ENCODE assay signal across 26 cellular contexts in the genomic region with DNA sequence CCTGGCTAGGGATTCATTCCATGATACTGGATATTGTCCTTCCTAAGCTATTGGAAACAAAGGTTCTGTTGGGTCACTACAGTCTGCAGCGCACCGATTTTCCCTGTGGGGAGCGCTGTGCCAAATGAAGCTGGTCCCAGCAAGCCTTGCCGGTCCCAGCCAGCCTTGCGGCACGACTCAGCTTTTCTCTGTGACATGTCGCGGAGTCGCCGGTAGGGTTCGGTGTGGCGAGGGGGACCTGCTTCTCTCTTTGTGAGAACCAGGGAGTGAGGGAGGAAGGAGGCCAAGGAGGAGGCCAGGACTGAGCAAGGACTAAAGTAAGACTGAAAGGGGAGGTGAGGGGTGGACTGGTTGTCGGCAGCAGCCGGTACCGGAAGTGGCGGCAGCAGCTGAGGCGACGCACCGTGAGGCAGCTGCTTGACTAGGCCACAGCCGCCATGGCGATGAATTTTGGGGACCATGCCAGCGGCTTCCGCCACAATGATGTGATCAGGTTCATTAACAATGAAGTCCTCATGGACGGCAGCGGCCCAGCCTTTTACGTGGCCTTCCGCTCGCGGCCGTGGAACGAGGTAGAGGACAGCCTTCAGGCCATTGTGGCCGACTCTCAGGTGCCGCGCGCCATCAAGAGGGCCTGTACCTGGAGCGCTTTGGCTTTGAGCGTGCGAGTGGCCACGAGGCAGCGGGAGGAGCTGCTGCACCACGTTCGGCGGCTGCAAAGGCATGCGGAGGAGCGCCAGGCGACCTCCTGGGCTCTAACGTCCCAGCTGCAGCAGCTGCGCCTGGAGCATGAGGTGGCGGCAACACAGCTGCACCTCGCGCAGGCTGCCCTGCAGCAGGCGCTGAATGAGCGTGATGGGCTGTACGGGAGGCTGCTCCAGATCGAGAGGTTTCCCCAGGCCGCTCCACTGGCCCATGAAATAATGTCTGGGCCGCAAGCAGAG. TPM values are rescaled to one million over a fixed set of nuclear protein-coding genes. Genes with fewer than 3 reads are reported as not detected.
"Had no signal": no experiment of that assay in that cellular context is flagged by ENCODE, and none has a peak within 500 bp of the region (broad histone marks: within the 10 kb centered on the region; RNA-seq: fewer than 3 reads in every experiment).

A gene (plus strand): TSS at position 180 of the 944 bp plus-strand sequence. CDS start 258 bp downstream, at position 438.

- H3K4me3 ChIP-seq: esophagus muscularis mucosa, gastrocnemius medialis, heart right ventricle, left ventricle myocardium inferior, lung, spleen, tibial nerve, upper lobe of right lung, vagina had no signal

- DNase-seq: effector memory CD4-positive, alpha-beta T cell; gastrocnemius medialis; heart right ventricle; hypothalamus; islet precursor cell; left ventricle myocardium inferior; mesenchymal stem cell; midbrain; spleen; stimulated activated CD4-positive, alpha-beta T cell treated with anti-CD3 and anti-CD28 coated beads, Interleukin-15, amount 100 ng/mL, for 24 hours; stimulated activated CD4-positive, alpha-beta T cell treated with anti-CD3 and anti-CD28 coated beads, Interleukin-1b, Interleukin-23, amount 100 ng/mL, for 48 hours; stimulated activated CD4-positive, alpha-beta T cell treated with anti-CD3 and anti-CD28 coated beads, Interleukin-4, amount 100 ng/mL, for 24 hours; upper lobe of right lung had no signal

- H3K36me3 Mint-ChIP-seq: natural killer cell treated with Interleukin-12 subunit alpha and Interleukin-12 subunit beta and Interleukin-15 and Interleukin-18, amount 100 ng/mL, for 72 hours; stimulated activated memory B cell treated with anti-CD40 and anti-IgM and Interleukin-4, amounts not matched to agents 10 μg/mL and 1 μg/mL and 100 μg/mL, for 72 hours had no signal

- H3K27ac ChIP-seq: epithelial cell of prostate, esophagus muscularis mucosa, gastrocnemius medialis, heart right ventricle, left ventricle myocardium inferior, spleen, tibial nerve, upper lobe of right lung, vagina had no signal

- H3K27me3 Mint-ChIP-seq: stimulated activated memory B cell treated with anti-CD40 and anti-IgM and Interleukin-4, amounts not matched to agents 10 μg/mL and 1 μg/mL and 100 μg/mL, for 72 hours; stimulated activated naive CD8-positive, alpha-beta T cell treated with anti-CD3 and anti-CD28 coated beads, Interleukin-15, Interleukin-2, amounts not matched to agents 100 ng/mL and 50 ng/mL, for 24 hours had no signal

- H3K9me3 ChIP-seq: esophagus muscularis mucosa, gastrocnemius medialis, heart right ventricle, left ventricle myocardium inferior, spleen, tibial nerve, upper lobe of right lung, vagina had no signal

- H3K27me3 ChIP-seq: esophagus muscularis mucosa, gastrocnemius medialis, heart right ventricle, spleen, tibial nerve, upper lobe of right lung, vagina had no signal

- H3K4me3 Mint-ChIP-seq: natural killer cell treated with Interleukin-12 subunit alpha and Interleukin-12 subunit beta and Interleukin-15 and Interleukin-18, amount 100 ng/mL, for 72 hours; stimulated activated memory B cell treated with anti-CD40 and anti-IgM and Interleukin-4, amounts not matched to agents 10 μg/mL and 1 μg/mL and 100 μg/mL, for 72 hours; stimulated activated naive CD8-positive, alpha-beta T cell treated with anti-CD3 and anti-CD28 coated beads, Interleukin-15, Interleukin-2, amounts not matched to agents 100 ng/mL and 50 ng/mL, for 24 hours had no signal

- ATAC-seq: gastrocnemius medialis; heart right ventricle; natural killer cell treated with Interleukin-12 subunit alpha and Interleukin-12 subunit beta and Interleukin-15 and Interleukin-18, amount 100 ng/mL, for 72 hours; sciatic nerve; upper lobe of right lung had no signal

- H3K27ac Mint-ChIP-seq: stimulated activated memory B cell treated with anti-CD40 and anti-IgM and Interleukin-4, amounts not matched to agents 10 μg/mL and 1 μg/mL and 100 μg/mL, for 72 hours; stimulated activated naive CD8-positive, alpha-beta T cell treated with anti-CD3 and anti-CD28 coated beads, Interleukin-15, Interleukin-2, amounts not matched to agents 100 ng/mL and 50 ng/mL, for 24 hours had no signal

- H3K9me3 Mint-ChIP-seq: natural killer cell treated with Interleukin-12 subunit alpha and Interleukin-12 subunit beta and Interleukin-15 and Interleukin-18, amount 100 ng/mL, for 72 hours; stimulated activated memory B cell treated with anti-CD40 and anti-IgM and Interleukin-4, amounts not matched to agents 10 μg/mL and 1 μg/mL and 100 μg/mL, for 72 hours; stimulated activated naive CD8-positive, alpha-beta T cell treated with anti-CD3 and anti-CD28 coated beads, Interleukin-15, Interleukin-2, amounts not matched to agents 100 ng/mL and 50 ng/mL, for 24 hours had no signal

- H3K36me3 ChIP-seq: esophagus muscularis mucosa, gastrocnemius medialis, heart right ventricle, left ventricle myocardium inferior, spleen, tibial nerve, upper lobe of right lung, vagina had no signal

- H3K4me1 ChIP-seq: esophagus muscularis mucosa, gastrocnemius medialis, heart right ventricle, left ventricle myocardium inferior, spleen, tibial nerve, upper lobe of right lung, vagina had no signal

RNA-seq across cellular contexts. Expression of the gene that starts here (rescaled TPM):
- total RNA-seq: fibroblast of villous mesenchyme, gastrocnemius medialis, heart right ventricle, left ventricle myocardium inferior, lung, osteocyte, pulmonary artery endothelial cell, sciatic nerve, skeletal muscle tissue, spleen, tibial nerve, upper lobe of right lung, vagina had no signal
- polyA plus RNA-seq: heart right ventricle had no signal
